Comparison of ENCODE assay signal across 8 cellular contexts in genomic region chr10:1109795-1110673, GRCh38. TPM values are rescaled to one million over a fixed set of nuclear protein-coding genes. Genes with fewer than 3 reads are reported as not detected.
DNase-seq lines count a peak whose midpoint lies in the region; ATAC-seq and TF ChIP-seq lines count a peak whose summit lies in the region.

No MANE protein-coding gene starts in this region.

- no peak overlapping the region for H3K4me3 ChIP-seq in right lobe of liver

- DNase-seq in DMS 273 (lab: John Stamatoyannopoulos, UW; ENCODE audit: unreplicated experiment) (peak; percentile 46), DMS 273 treated with DMSO at 0.1 percent for 48 hours (lab: John Stamatoyannopoulos, UW) (no peak), H4 (ENCODE audit: low spot score) (peak; percentile 83), LoVo (ENCODE audit: low spot score) (peak; percentile 33), cerebellar cortex (ENCODE audit: low spot score) (peak; percentile 59), right lobe of liver (peak in 1 of 3 donors; percentile 52)
- peak; percentile 47 to 69 (median 62) for DNase-seq in activated CD4-positive, CD25-positive, alpha-beta regulatory T cell (lab: John Stamatoyannopoulos, UW)
- peak; percentile 46 for DNase-seq in stimulated activated CD8-positive, alpha-beta memory T cell treated with anti-CD3 and anti-CD28 coated beads, Interleukin-12 subunit alpha, Interleukin-12 subunit beta, amount 100 ng/mL, for 24 hours (ENCODE audit: extremely low read depth)

- ATAC-seq in right lobe of liver, result peak; percentile 80 to 86 (median 82)

- no peaks in the 10 kb centered on the region for H3K4me1 ChIP-seq in right lobe of liver

- H3K9me3 ChIP-seq in right lobe of liver, result no peaks in the 10 kb centered on the region

- 68% methylated on average over 31 of the region's 32 CpGs for WGBS in right lobe of liver (ENCODE audit: insufficient coverage, low coverage, low lambda C conversion rate, missing lambda C conversion rate)

- peaks cover 0 to 64% (median 28%) of the 10 kb centered on the region in 4 donors for H3K36me3 ChIP-seq in right lobe of liver

- intact Hi-C loops in right lobe of liver (cut with DNase I), result no loop called here

- no peaks in the 10 kb centered on the region for H3K27me3 ChIP-seq in right lobe of liver

- TF ChIP-seq CTCF in right lobe of liver (IDR thresholded peaks at IDR 0.05), result peak; percentile 30 to 55 (median 40)

- H3K27ac ChIP-seq in right lobe of liver, result no peak overlapping the region

- TF ChIP-seq POLR2A in right lobe of liver (IDR thresholded peaks at IDR 0.05), result no peak

RNA-seq across cellular contexts. Expression of gene WDR37, which starts 53.8 kb away (rescaled TPM):
- total RNA-seq in H4 (2014; rRNA removed; shearing (Covaris generic)), result 3.2 and 6.2 TPM in 2 replicates
- total RNA-seq in right lobe of liver, result 1 to 10 TPM; 5.8 to 9.7 (median 8.3) TPM
